ENCODE assay signal across 23 cellular contexts in the genomic region with DNA sequence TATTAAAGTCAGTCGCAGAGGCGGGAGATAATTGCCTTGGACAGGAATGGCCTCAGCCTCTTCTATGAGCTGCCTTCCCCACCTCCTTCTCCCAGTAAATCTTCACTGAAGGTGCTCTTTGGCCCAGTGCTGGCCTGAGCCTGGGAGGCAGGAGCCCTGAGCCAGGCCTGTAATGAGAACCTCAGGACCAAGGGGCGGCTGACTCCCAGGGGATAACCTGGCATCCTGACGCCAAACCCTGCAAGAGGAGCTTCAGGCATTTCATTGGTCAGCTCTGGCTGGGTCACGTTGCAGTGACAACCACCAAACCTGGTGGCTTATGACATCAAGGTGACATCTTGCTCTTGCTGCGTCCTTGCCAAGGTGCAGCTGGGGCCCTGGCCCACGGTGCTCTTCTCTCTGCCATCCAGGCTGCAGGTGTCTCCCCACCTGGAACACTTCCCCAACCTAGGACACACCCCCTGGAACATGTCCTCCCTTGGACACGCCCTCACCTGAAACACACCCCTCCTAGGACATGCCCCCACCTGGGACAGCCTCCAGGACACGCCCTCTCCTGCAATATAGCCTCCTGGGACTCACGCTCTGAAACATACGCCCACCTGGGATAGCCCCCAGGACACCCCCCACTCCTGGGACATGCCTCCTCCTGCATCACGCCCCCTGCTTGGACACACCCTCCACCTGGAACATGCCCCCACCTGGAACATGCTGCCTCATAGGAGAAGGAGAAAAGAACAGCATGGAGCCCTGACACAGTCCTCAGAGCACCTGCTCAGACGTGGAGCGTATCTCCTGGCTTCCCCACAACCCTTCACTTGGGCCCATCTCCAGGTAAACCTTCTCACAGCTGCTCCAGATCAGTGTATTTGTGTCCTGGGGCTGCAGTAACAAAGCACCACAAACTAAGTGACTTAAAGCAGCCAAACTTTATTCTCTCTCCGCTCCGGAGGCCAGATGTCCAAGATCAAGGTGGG.
DNase-seq lines count a peak whose midpoint lies in the region; ATAC-seq lines count a peak whose summit lies in the region.
"Had no signal": no experiment of that assay in that cellular context is flagged by ENCODE, and none has a peak within 500 bp of the region (broad histone marks: within the 10 kb centered on the region; RNA-seq: fewer than 3 reads in every experiment).

No MANE protein-coding gene starts in this region.

- in situ Hi-C loops in KBM-7 (cut with MboI; ENCODE audit: low pct_unique_long_range_greater_than_20kb, low sequenced_read_pairs): no loop called here

- DNase-seq in H7 (peak; percentile 65), NCI-H2196 (lab: John Stamatoyannopoulos, UW; ENCODE audit: unreplicated experiment) (peak; percentile 62), KBM-7 (no peak), COLO668 (lab: John Stamatoyannopoulos, UW; ENCODE audit: unreplicated experiment) (no peak)
- DNase-seq in natural killer cell treated with Interleukin-12 subunit alpha and Interleukin-12 subunit beta and Interleukin-15 and Interleukin-18, amount 100 ng/mL, for 72 hours (ENCODE audit: low spot score): no peak
- DNase-seq in activated T-helper 1 cell treated with anti-CD3 and anti-CD28 coated beads, Interleukin-12 subunit alpha, Interleukin-12 subunit beta, Interleukin-2, Interleukin-4 antibody, amounts not matched to agents 30 ng/mL and 10 ng/mL and 1 ng/mL, durations not matched to agents 14 hours and 24 hours and 36 hours (ENCODE audit: low spot score): no peak
- DNase-seq: activated CD4-positive, alpha-beta T cell treated with anti-CD3 and anti-CD28 coated beads for 36 hours; activated CD8-positive, alpha-beta T cell treated with anti-CD3 and anti-CD28 coated beads, Interleukin-2, amount 10 ng/mL, durations not matched to agents 7 days and 5 days; activated gamma-delta T cell; DND-41; NCI-H1436; NCI-H226; SK-N-SH; stimulated activated CD4-positive, alpha-beta T cell treated with anti-CD3 and anti-CD28 coated beads, Interleukin-4, amount 100 ng/mL, for 1 hour; substantia nigra; upper lobe of left lung had no signal

- no peaks in the 10 kb centered on the region for H3K36me3 ChIP-seq in H7 (replicated peaks; ENCODE audit: control insufficient read depth, insufficient read depth, low read length)
- H3K36me3 ChIP-seq: BLaER1, HAP-1, right atrium auricular region, upper lobe of left lung had no signal

- H3K4me3 ChIP-seq in H7 (ENCODE audit: insufficient read depth, low read depth, low read length): no peak overlapping the region
- H3K4me3 ChIP-seq: BLaER1, HAP-1, lung, right atrium auricular region, upper lobe of left lung had no signal

- H3K36me3 Mint-ChIP-seq in natural killer cell treated with Interleukin-12 subunit alpha and Interleukin-12 subunit beta and Interleukin-15 and Interleukin-18, amount 100 ng/mL, for 72 hours: no peaks in the 10 kb centered on the region
- H3K36me3 Mint-ChIP-seq in activated T-helper 1 cell treated with anti-CD3 and anti-CD28 coated beads, Interleukin-12 subunit alpha, Interleukin-12 subunit beta, Interleukin-2, Interleukin-4 antibody, amounts not matched to agents 30 ng/mL and 10 ng/mL and 1 ng/mL, durations not matched to agents 14 hours and 24 hours and 36 hours (ENCODE audit: low read depth): no peaks in the 10 kb centered on the region

- no peaks in the 10 kb centered on the region for H3K9me3 Mint-ChIP-seq in natural killer cell treated with Interleukin-12 subunit alpha and Interleukin-12 subunit beta and Interleukin-15 and Interleukin-18, amount 100 ng/mL, for 72 hours
- H3K9me3 Mint-ChIP-seq in activated T-helper 1 cell treated with anti-CD3 and anti-CD28 coated beads, Interleukin-12 subunit alpha, Interleukin-12 subunit beta, Interleukin-2, Interleukin-4 antibody, amounts not matched to agents 30 ng/mL and 10 ng/mL and 1 ng/mL, durations not matched to agents 14 hours and 24 hours and 36 hours: no peaks in the 10 kb centered on the region
- H3K9me3 Mint-ChIP-seq: neural crest cell; T-helper 2 cell treated with Interferon-gamma antibody and Interleukin-4, amounts not matched to agents 5 μg/mL and 100 μg/mL, for 36 hours had no signal

- no peak overlapping the region for H3K27ac Mint-ChIP-seq in natural killer cell treated with Interleukin-12 subunit alpha and Interleukin-12 subunit beta and Interleukin-15 and Interleukin-18, amount 100 ng/mL, for 72 hours
- no peak overlapping the region for H3K27ac Mint-ChIP-seq in activated T-helper 1 cell treated with anti-CD3 and anti-CD28 coated beads, Interleukin-12 subunit alpha, Interleukin-12 subunit beta, Interleukin-2, Interleukin-4 antibody, amounts not matched to agents 30 ng/mL and 10 ng/mL and 1 ng/mL, durations not matched to agents 14 hours and 24 hours and 36 hours
- H3K27ac Mint-ChIP-seq: activated CD4-positive, alpha-beta T cell treated with anti-CD3 and anti-CD28 coated beads for 36 hours; activated CD8-positive, alpha-beta T cell treated with anti-CD3 and anti-CD28 coated beads, Interleukin-2, amount 10 ng/mL, durations not matched to agents 7 days and 5 days; T-helper 2 cell treated with Interferon-gamma antibody and Interleukin-4, amounts not matched to agents 5 μg/mL and 100 μg/mL, for 36 hours had no signal

- H3K27me3 Mint-ChIP-seq in natural killer cell treated with Interleukin-12 subunit alpha and Interleukin-12 subunit beta and Interleukin-15 and Interleukin-18, amount 100 ng/mL, for 72 hours: peaks cover under 1 to 2% of the 10 kb centered on the region in 2 donors
- peaks cover 2% of the 10 kb centered on the region for H3K27me3 Mint-ChIP-seq in activated T-helper 1 cell treated with anti-CD3 and anti-CD28 coated beads, Interleukin-12 subunit alpha, Interleukin-12 subunit beta, Interleukin-2, Interleukin-4 antibody, amounts not matched to agents 30 ng/mL and 10 ng/mL and 1 ng/mL, durations not matched to agents 14 hours and 24 hours and 36 hours (ENCODE audit: insufficient read depth)
- H3K27me3 Mint-ChIP-seq: activated CD4-positive, alpha-beta T cell treated with anti-CD3 and anti-CD28 coated beads for 36 hours had no signal

- no peaks in the 10 kb centered on the region for H3K4me1 Mint-ChIP-seq in natural killer cell treated with Interleukin-12 subunit alpha and Interleukin-12 subunit beta and Interleukin-15 and Interleukin-18, amount 100 ng/mL, for 72 hours (ENCODE audit: low read depth in 2 of 2)
- H3K4me1 Mint-ChIP-seq in activated T-helper 1 cell treated with anti-CD3 and anti-CD28 coated beads, Interleukin-12 subunit alpha, Interleukin-12 subunit beta, Interleukin-2, Interleukin-4 antibody, amounts not matched to agents 30 ng/mL and 10 ng/mL and 1 ng/mL, durations not matched to agents 14 hours and 24 hours and 36 hours (ENCODE audit: low read depth): no peaks in the 10 kb centered on the region
- H3K4me1 Mint-ChIP-seq: activated CD4-positive, alpha-beta T cell treated with anti-CD3 and anti-CD28 coated beads for 36 hours; neural crest cell had no signal

- no peak overlapping the region for H3K4me3 Mint-ChIP-seq in natural killer cell treated with Interleukin-12 subunit alpha and Interleukin-12 subunit beta and Interleukin-15 and Interleukin-18, amount 100 ng/mL, for 72 hours
- no peak overlapping the region for H3K4me3 Mint-ChIP-seq in activated T-helper 1 cell treated with anti-CD3 and anti-CD28 coated beads, Interleukin-12 subunit alpha, Interleukin-12 subunit beta, Interleukin-2, Interleukin-4 antibody, amounts not matched to agents 30 ng/mL and 10 ng/mL and 1 ng/mL, durations not matched to agents 14 hours and 24 hours and 36 hours
- H3K4me3 Mint-ChIP-seq: activated CD4-positive, alpha-beta T cell treated with anti-CD3 and anti-CD28 coated beads for 36 hours; activated CD8-positive, alpha-beta T cell treated with anti-CD3 and anti-CD28 coated beads, Interleukin-2, amount 10 ng/mL, durations not matched to agents 7 days and 5 days; neural crest cell; T-helper 2 cell treated with Interferon-gamma antibody and Interleukin-4, amounts not matched to agents 5 μg/mL and 100 μg/mL, for 36 hours had no signal

- peak; percentile 76 for ATAC-seq in esophagus mucosa
- ATAC-seq in natural killer cell treated with Interleukin-12 subunit alpha and Interleukin-12 subunit beta and Interleukin-15 and Interleukin-18, amount 100 ng/mL, for 72 hours: peak; percentile 21 to 43
- ATAC-seq: activated CD4-positive, alpha-beta T cell treated with anti-CD3 and anti-CD28 coated beads for 36 hours; activated CD8-positive, alpha-beta T cell treated with anti-CD3 and anti-CD28 coated beads, Interleukin-2, amount 10 ng/mL, durations not matched to agents 7 days and 5 days had no signal

- intact Hi-C loops in activated T-helper 1 cell treated with anti-CD3 and anti-CD28 coated beads, Interleukin-12 subunit alpha, Interleukin-12 subunit beta, Interleukin-2, Interleukin-4 antibody, amounts not matched to agents 30 ng/mL and 10 ng/mL and 1 ng/mL, durations not matched to agents 14 hours and 24 hours and 36 hours (cut with micrococcal nuclease): no loop called here

- no peaks in the 10 kb centered on the region for H3K27me3 ChIP-seq in H7 (ENCODE audit: control insufficient read depth, insufficient read depth, low read length)
- H3K27me3 ChIP-seq: BLaER1, right atrium auricular region, upper lobe of left lung had no signal

Comparison
In these comparisons a context has a peak if more than half of its experiments do, and no peak if none do; other contexts are left out.
1. DNase-seq: peak in H7 (single experiment) and NCI-H2196 (single experiment); none in natural killer cell treated with Interleukin-12 subunit alpha and Interleukin-12 subunit beta and Interleukin-15 and Interleukin-18, amount 100 ng/mL, for 72 hours (single experiment), KBM-7 (single experiment), COLO668 (single experiment) and activated T-helper 1 cell treated with anti-CD3 and anti-CD28 coated beads, Interleukin-12 subunit alpha, Interleukin-12 subunit beta, Interleukin-2, Interleukin-4 antibody, amounts not matched to agents 30 ng/mL and 10 ng/mL and 1 ng/mL, durations not matched to agents 14 hours and 24 hours and 36 hours (single experiment).